Comparison of ENCODE assay signal across 11 cellular contexts in the genomic region with DNA sequence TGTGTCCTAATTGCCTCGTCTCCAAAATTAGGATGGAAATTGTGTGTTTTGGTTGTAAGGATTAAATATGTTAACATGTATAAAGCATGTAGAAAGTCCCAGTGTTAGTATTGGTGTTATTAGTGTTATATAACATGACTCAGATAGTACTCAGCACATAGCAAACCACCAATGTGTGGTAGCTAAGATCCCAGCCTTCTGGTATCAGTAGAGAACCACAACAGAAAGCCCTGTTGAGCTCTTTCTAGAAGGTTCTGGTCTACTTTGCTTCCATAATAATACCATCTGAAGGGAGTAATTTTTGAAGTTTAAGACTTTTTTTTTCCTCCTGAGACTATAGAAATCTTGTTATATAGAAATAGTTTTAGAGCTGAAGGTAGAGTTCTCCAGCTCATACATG.
DNase-seq lines count a peak whose midpoint lies in the region; ATAC-seq and TF ChIP-seq lines count a peak whose summit lies in the region.
"Had no signal": no experiment of that assay in that cellular context is flagged by ENCODE, and none has a peak within 500 bp of the region (broad histone marks: within the 10 kb centered on the region; RNA-seq: fewer than 3 reads in every experiment).

No MANE protein-coding gene starts in this region.

- no peaks in the 10 kb centered on the region for H3K9me3 Mint-ChIP-seq in MCF 10A (ENCODE audit: unreplicated experiment)

- no peaks in the 10 kb centered on the region for H3K36me3 ChIP-seq in upper lobe of left lung
- H3K36me3 ChIP-seq: BLaER1 treated with 17β-estradiol and CSF1 and Interleukin-3, amounts not matched to agents 10 nM and 100 nM had no signal

- no peak for TF ChIP-seq POLR2A in upper lobe of left lung (IDR thresholded peaks at IDR 0.05)

- DNase-seq in stimulated activated CD4-positive, alpha-beta T cell treated with anti-CD3 and anti-CD28 coated beads, Interleukin-4, amount 100 ng/mL, for 24 hours, result peak; percentile 33
- DNase-seq in stimulated activated CD4-positive, alpha-beta T cell treated with anti-CD3 and anti-CD28 coated beads, Interleukin-4, amount 100 ng/mL, for 4 hours, result no peak
- DNase-seq in MCF 10A (ENCODE audit: unreplicated experiment) (peak; percentile 30), upper lobe of left lung (no peak), kidney glomerular epithelial cell (lab: John Stamatoyannopoulos, UW) (no peak), NCI-H2196 treated with DMSO at 0.1 percent for 48 hours (lab: John Stamatoyannopoulos, UW; ENCODE audit: unreplicated experiment) (no peak), mesenteric fat pad (ENCODE audit: low spot score) (no peak)
- DNase-seq: dermis blood vessel endothelial cell, NCI-H1436 treated with DMSO at 0.1 percent for 48 hours had no signal

- peaks cover 66 to 81% (median 67%) of the 10 kb centered on the region in 4 donors for H3K4me1 ChIP-seq in upper lobe of left lung

- POLR2A ChIA-PET in MCF 10A (lab: Yijun Ruan, JAX), result interaction anchor here (0.6 to 7.1 kb wide), 11 partner anchors 7 to 309 kb away, joined by 3 to 177 read pairs (median 4); no protein-coding TSS in a partner anchor

- no peaks in the 10 kb centered on the region for H3K27me3 ChIP-seq in upper lobe of left lung
- H3K27me3 ChIP-seq: BLaER1 treated with 17β-estradiol and CSF1 and Interleukin-3, amounts not matched to agents 10 nM and 100 nM had no signal

- 75 to 84% methylated on average over 1 of the region's 1 CpG for WGBS in upper lobe of left lung, 2 donors

- H3K36me3 Mint-ChIP-seq in MCF 10A (ENCODE audit: insufficient read depth, unreplicated experiment), result no peaks in the 10 kb centered on the region

- intact Hi-C loops in MCF 10A (cut with micrococcal nuclease), result loop anchor here (10.0 kb wide), 1 partner anchor 650 kb away; the partner anchor contains the start of genes DNAI4 and MIER1

- no peaks in the 10 kb centered on the region for H3K9me3 ChIP-seq in upper lobe of left lung
- H3K9me3 ChIP-seq: BLaER1 treated with 17β-estradiol and CSF1 and Interleukin-3, amounts not matched to agents 10 nM and 100 nM had no signal

- H3K4me1 Mint-ChIP-seq in MCF 10A (ENCODE audit: insufficient read depth, unreplicated experiment), result peaks cover 43% of the 10 kb centered on the region

- TF ChIP-seq CTCF in MCF 10A (IDR thresholded peaks at IDR 0.05; ENCODE audit: unreplicated experiment), result no peak
- TF ChIP-seq CTCF in upper lobe of left lung (IDR thresholded peaks at IDR 0.05), result no peak

- no peak overlapping the region for H3K4me3 Mint-ChIP-seq in MCF 10A (ENCODE audit: unreplicated experiment)

- CTCF ChIA-PET in MCF 10A (lab: Yijun Ruan, JAX), result interaction anchor here (0.6 to 3.1 kb wide), 9 partner anchors 23 to 651 kb away, joined by 3 to 19 read pairs (median 4); no protein-coding TSS in a partner anchor

- peak; percentile 38 for ATAC-seq in HG03432 (IDR thresholded peaks at IDR 0.05; ENCODE audit: unreplicated experiment)
- no peak for ATAC-seq in upper lobe of left lung (ENCODE audit: low FRiP score in 2 of 2)

- TF ChIP-seq EP300 in upper lobe of left lung (IDR thresholded peaks at IDR 0.05), result no peak

- no peaks in the 10 kb centered on the region for H3K27me3 Mint-ChIP-seq in MCF 10A (ENCODE audit: insufficient read depth, unreplicated experiment)

- no TSS peak for BruUV-seq in MCF 10A (replicated peaks; lab: Mats Ljungman, UMichigan)

- peak overlapping the region in 3 of 4 donors; percentile 35 to 73 (median 68) for H3K27ac ChIP-seq in upper lobe of left lung

- no peak overlapping the region for H3K27ac Mint-ChIP-seq in MCF 10A (ENCODE audit: low read depth, unreplicated experiment)

- H3K4me3 ChIP-seq in upper lobe of left lung, result no peak overlapping the region
- H3K4me3 ChIP-seq: BLaER1 treated with 17β-estradiol and CSF1 and Interleukin-3, amounts not matched to agents 10 nM and 100 nM had no signal

Comparison
In these comparisons a context has a peak if more than half of its experiments do, and no peak if none do; other contexts are left out.
1. DNase-seq: peak in stimulated activated CD4-positive, alpha-beta T cell treated with anti-CD3 and anti-CD28 coated beads, Interleukin-4, amount 100 ng/mL, for 24 hours (single experiment) and MCF 10A (single experiment); none in stimulated activated CD4-positive, alpha-beta T cell treated with anti-CD3 and anti-CD28 coated beads, Interleukin-4, amount 100 ng/mL, for 4 hours (0 of 2), upper lobe of left lung (0 of 2), kidney glomerular epithelial cell (single experiment), NCI-H2196 treated with DMSO at 0.1 percent for 48 hours (single experiment) and mesenteric fat pad (single experiment).